ENCODE assay signal across 1 cellular context in the genomic region with DNA sequence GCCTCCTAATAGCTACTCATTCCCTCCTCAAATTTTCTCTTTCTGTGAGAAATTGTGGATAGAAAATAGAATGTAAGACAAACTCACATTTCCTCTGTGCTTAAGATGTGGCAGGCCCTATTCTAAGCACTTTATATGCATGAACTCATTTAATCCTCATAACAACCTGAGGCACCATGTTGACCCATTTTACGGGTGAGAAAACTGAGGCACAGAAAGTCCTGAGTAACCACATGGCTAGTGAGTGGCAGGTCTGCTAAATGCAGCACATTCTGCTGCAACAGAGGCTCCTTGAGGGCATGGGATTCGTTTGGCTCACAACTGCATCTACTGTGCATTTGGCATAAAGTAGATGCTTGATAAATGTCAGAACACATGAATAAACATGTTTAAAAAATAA.
TF ChIP-seq lines count a peak whose summit lies in the region.

No MANE protein-coding gene starts in this region.

TF ChIP-seq in HepG2, 621 proteins besides CTCF, POLR2A, EP300 and RAD21 (continued from another document):
- TF ChIP-seq MYPOP (CRISPR knock-in tag; IDR thresholded peaks at IDR 0.05) (no peak), ZMYM3 (CRISPR knock-in tag; IDR thresholded peaks at IDR 0.05) (peak; percentile 97), ZBTB34 (CRISPR knock-in tag; IDR thresholded peaks at IDR 0.05) (no peak), FOXK1 (CRISPR knock-in tag; IDR thresholded peaks at IDR 0.05; ENCODE audit: borderline replicate concordance, low read depth) (no peak), MZF1 (CRISPR knock-in tag; IDR thresholded peaks at IDR 0.05; ENCODE audit: borderline replicate concordance) (no peak), MLLT10 (CRISPR knock-in tag; IDR thresholded peaks at IDR 0.05) (no peak), MIXL1 (CRISPR knock-in tag; IDR thresholded peaks at IDR 0.05) (no peak), HMG20A (CRISPR knock-in tag; IDR thresholded peaks at IDR 0.05; ENCODE audit: borderline replicate concordance) (no peak), MAFK (conservative IDR thresholded peaks at IDR 0.05 in 1 of 2, IDR thresholded peaks at IDR 0.05 in 1 of 2; ENCODE audit: low read length in 2 of 2) (no peak), CHD4 (IDR thresholded peaks at IDR 0.05; ENCODE audit: borderline replicate concordance, low read length) (peak; percentile 99), CBX1 (IDR thresholded peaks at IDR 0.05; ENCODE audit: low read depth) (peak; percentile 20), REXO4 (CRISPR knock-in tag; IDR thresholded peaks at IDR 0.05; ENCODE audit: borderline replicate concordance) (no peak), MIER3 (CRISPR knock-in tag; IDR thresholded peaks at IDR 0.05; ENCODE audit: borderline replicate concordance) (no peak), ZNF782 (CRISPR knock-in tag; IDR thresholded peaks at IDR 0.05; ENCODE audit: borderline replicate concordance) (no peak), PPARG (CRISPR knock-in tag; conservative IDR thresholded peaks at IDR 0.05) (no peak), HDAC2 (CRISPR knock-in tag; IDR thresholded peaks at IDR 0.05) (peak; percentile 33; the same call in 1 of the 2 replicates), MED8 (CRISPR knock-in tag; IDR thresholded peaks at IDR 0.05; ENCODE audit: insufficient replicate concordance) (no peak), ATF5 (CRISPR knock-in tag; IDR thresholded peaks at IDR 0.05; ENCODE audit: low read depth) (no peak), ZBTB7A (CRISPR knock-in tag; IDR thresholded peaks at IDR 0.05) (no peak), ZNF839 (CRISPR knock-in tag; IDR thresholded peaks at IDR 0.05; ENCODE audit: borderline replicate concordance) (no peak), ZNF550 (CRISPR knock-in tag; IDR thresholded peaks at IDR 0.05; ENCODE audit: borderline replicate concordance) (no peak), ZMAT3 (CRISPR knock-in tag; conservative IDR thresholded peaks at IDR 0.05) (no peak), ZNF333 (CRISPR knock-in tag; IDR thresholded peaks at IDR 0.05; ENCODE audit: borderline replicate concordance) (no peak), WIZ (CRISPR knock-in tag; IDR thresholded peaks at IDR 0.05) (no peak), TBP (CRISPR knock-in tag; IDR thresholded peaks at IDR 0.05) (no peak), U2AF1 (optimal IDR thresholded peaks at IDR 0.05; ENCODE audit: low read depth, low read length) (no peak), CBX2 (IDR thresholded peaks at IDR 0.05; ENCODE audit: low read depth, low read length) (no peak), CBX2 (CRISPR knock-in tag; IDR thresholded peaks at IDR 0.05; ENCODE audit: low read depth) (no peak), ATAD3A (CRISPR knock-in tag; IDR thresholded peaks at IDR 0.05) (no peak), ZFX (CRISPR knock-in tag; IDR thresholded peaks at IDR 0.05; ENCODE audit: low read depth) (no peak), PHB2 (IDR thresholded peaks at IDR 0.05; ENCODE audit: partially characterized antibody) (no peak), ZKSCAN1 (IDR thresholded peaks at IDR 0.05; ENCODE audit: low read length) (no peak), ZNF768 (CRISPR knock-in tag; IDR thresholded peaks at IDR 0.05) (no peak), HDAC1 (CRISPR knock-in tag; IDR thresholded peaks at IDR 0.05) (no peak), ZNF615 (CRISPR knock-in tag; IDR thresholded peaks at IDR 0.05; ENCODE audit: borderline replicate concordance) (no peak), ZNF629 (CRISPR knock-in tag; conservative IDR thresholded peaks at IDR 0.05) (peak; percentile 99), KDM1A (CRISPR knock-in tag; IDR thresholded peaks at IDR 0.05) (peak; percentile 95; the same call in 1 of the 2 replicates), ADNP (CRISPR knock-in tag; IDR thresholded peaks at IDR 0.05) (peak; percentile 93), HDAC6 (IDR thresholded peaks at IDR 0.05; ENCODE audit: low read depth, low read length) (0 out of 2 replicates have a peak, but pooled peaks have one; percentile 20), SP5 (CRISPR knock-in tag; IDR thresholded peaks at IDR 0.05; ENCODE audit: borderline replicate concordance, low read depth) (no peak), SIN3A (IDR thresholded peaks at IDR 0.05; ENCODE audit: borderline replicate concordance, low read depth, low read length) (no peak), ARID2 (CRISPR knock-in tag; IDR thresholded peaks at IDR 0.05; ENCODE audit: borderline replicate concordance) (no peak), NAIF1 (CRISPR knock-in tag; IDR thresholded peaks at IDR 0.05; ENCODE audit: borderline replicate concordance) (no peak), ZNF660 (CRISPR knock-in tag; IDR thresholded peaks at IDR 0.05; ENCODE audit: borderline replicate concordance, low read depth) (no peak), ZFP41 (CRISPR knock-in tag; IDR thresholded peaks at IDR 0.05; ENCODE audit: borderline replicate concordance) (no peak), ZNF225 (CRISPR knock-in tag; IDR thresholded peaks at IDR 0.05) (no peak), CHD2 (IDR thresholded peaks at IDR 0.05; ENCODE audit: low read depth, low read length) (no peak), DNMT3B (CRISPR knock-in tag; conservative IDR thresholded peaks at IDR 0.05) (no peak)
- TF ChIP-seq, protein P1, sequence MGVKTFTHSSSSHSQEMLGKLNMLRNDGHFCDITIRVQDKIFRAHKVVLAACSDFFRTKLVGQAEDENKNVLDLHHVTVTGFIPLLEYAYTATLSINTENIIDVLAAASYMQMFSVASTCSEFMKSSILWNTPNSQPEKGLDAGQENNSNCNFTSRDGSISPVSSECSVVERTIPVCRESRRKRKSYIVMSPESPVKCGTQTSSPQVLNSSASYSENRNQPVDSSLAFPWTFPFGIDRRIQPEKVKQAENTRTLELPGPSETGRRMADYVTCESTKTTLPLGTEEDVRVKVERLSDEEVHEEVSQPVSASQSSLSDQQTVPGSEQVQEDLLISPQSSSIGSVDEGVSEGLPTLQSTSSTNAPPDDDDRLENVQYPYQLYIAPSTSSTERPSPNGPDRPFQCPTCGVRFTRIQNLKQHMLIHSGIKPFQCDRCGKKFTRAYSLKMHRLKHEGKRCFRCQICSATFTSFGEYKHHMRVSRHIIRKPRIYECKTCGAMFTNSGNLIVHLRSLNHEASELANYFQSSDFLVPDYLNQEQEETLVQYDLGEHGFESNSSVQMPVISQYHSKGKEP (CRISPR knock-in tag; IDR thresholded peaks at IDR 0.05), result no peak
- TF ChIP-seq, protein P2, sequence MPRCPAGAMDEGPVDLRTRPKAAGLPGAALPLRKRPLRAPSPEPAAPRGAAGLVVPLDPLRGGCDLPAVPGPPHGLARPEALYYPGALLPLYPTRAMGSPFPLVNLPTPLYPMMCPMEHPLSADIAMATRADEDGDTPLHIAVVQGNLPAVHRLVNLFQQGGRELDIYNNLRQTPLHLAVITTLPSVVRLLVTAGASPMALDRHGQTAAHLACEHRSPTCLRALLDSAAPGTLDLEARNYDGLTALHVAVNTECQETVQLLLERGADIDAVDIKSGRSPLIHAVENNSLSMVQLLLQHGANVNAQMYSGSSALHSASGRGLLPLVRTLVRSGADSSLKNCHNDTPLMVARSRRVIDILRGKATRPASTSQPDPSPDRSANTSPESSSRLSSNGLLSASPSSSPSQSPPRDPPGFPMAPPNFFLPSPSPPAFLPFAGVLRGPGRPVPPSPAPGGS (CRISPR knock-in tag; IDR thresholded peaks at IDR 0.05), result no peak
- TF ChIP-seq, protein P3, sequence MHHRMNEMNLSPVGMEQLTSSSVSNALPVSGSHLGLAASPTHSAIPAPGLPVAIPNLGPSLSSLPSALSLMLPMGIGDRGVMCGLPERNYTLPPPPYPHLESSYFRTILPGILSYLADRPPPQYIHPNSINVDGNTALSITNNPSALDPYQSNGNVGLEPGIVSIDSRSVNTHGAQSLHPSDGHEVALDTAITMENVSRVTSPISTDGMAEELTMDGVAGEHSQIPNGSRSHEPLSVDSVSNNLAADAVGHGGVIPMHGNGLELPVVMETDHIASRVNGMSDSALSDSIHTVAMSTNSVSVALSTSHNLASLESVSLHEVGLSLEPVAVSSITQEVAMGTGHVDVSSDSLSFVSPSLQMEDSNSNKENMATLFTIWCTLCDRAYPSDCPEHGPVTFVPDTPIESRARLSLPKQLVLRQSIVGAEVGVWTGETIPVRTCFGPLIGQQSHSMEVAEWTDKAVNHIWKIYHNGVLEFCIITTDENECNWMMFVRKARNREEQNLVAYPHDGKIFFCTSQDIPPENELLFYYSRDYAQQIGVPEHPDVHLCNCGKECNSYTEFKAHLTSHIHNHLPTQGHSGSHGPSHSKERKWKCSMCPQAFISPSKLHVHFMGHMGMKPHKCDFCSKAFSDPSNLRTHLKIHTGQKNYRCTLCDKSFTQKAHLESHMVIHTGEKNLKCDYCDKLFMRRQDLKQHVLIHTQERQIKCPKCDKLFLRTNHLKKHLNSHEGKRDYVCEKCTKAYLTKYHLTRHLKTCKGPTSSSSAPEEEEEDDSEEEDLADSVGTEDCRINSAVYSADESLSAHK (CRISPR knock-in tag; IDR thresholded peaks at IDR 0.05; ENCODE audit: borderline replicate concordance), result no peak
- TF ChIP-seq, protein P4, sequence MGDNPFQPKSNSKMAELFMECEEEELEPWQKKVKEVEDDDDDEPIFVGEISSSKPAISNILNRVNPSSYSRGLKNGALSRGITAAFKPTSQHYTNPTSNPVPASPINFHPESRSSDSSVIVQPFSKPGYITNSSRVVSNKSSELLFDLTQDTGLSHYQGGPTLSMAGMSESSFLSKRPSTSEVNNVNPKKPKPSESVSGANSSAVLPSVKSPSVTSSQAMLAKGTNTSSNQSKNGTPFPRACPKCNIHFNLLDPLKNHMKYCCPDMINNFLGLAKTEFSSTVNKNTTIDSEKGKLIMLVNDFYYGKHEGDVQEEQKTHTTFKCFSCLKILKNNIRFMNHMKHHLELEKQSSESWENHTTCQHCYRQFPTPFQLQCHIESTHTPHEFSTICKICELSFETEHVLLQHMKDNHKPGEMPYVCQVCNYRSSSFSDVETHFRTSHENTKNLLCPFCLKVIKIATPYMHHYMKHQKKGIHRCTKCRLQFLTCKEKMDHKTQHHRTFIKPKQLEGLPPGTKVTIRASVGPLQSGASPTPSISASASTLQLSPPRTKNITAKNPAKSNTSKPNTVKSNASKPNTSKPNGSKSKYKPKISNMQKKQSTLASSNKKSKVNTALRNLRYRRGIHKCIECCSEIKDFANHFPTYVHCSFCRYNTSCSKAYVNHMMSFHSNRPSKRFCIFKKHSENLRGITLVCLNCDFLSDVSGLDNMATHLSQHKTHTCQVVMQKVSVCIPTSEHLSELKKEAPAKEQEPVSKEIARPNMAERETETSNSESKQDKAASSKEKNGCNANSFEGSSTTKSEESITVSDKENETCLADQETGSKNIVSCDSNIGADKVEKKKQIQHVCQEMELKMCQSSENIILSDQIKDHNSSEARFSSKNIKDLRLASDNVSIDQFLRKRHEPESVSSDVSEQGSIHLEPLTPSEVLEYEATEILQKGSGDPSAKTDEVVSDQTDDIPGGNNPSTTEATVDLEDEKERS (CRISPR knock-in tag; IDR thresholded peaks at IDR 0.05), result no peak
